In the genomic region with DNA sequence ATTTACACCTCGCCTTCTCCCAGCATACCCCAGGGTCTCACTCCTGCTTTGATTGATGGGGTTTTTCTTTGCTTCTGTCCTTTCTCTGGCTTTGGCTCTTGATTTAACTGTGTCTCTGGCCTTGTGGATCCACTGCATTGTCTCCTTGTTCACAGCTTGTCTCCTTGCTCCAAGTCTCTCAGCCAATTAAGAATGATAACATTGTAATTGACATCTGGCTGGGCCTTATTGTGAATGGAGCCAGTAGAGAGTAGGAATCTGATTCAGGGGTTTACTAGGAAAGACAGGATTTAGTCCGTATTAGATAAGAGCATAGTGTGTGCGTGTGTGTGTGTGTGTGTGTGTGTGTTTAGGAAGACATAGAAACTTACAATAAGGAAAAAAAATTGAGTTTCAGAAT, we compare ENCODE assay signal across 34 cellular contexts.
"Had no signal": no experiment of that assay in that cellular context is flagged by ENCODE, and none has a peak within 500 bp of the region (broad histone marks: within the 10 kb centered on the region; RNA-seq: fewer than 3 reads in every experiment).

No MANE protein-coding gene starts in this region.

- H3K27me3 Mint-ChIP-seq: activated B cell treated with CpG ODN at 0.5 μM for 24 hours; activated CD8-positive, alpha-beta T cell treated with anti-CD3 and anti-CD28 coated beads for 36 hours; activated naive CD4-positive, alpha-beta T cell treated with anti-CD3 and anti-CD28 coated beads, Interleukin-2, amount 50 U/mL, for 24 hours; activated naive CD8-positive, alpha-beta T cell treated with anti-CD3 and anti-CD28 coated beads for 36 hours; activated naive CD8-positive, alpha-beta T cell treated with anti-CD3 and anti-CD28 coated beads, Interleukin-2, amount 50 U/mL, for 24 hours; central memory CD8-positive, alpha-beta T cell; dendritic cell treated with granulocyte-macrophage colony-stimulating factor and Interleukin-4, amounts not matched to agents 40 ng/mL and 50 ng/mL, for 4 days; T-helper 17 cell had no signal

- DNase-seq: activated B cell treated with CpG ODN at 0.5 μM for 24 hours; activated CD4-positive, alpha-beta T cell treated with anti-CD3 and anti-CD28 coated beads for 48 hours; activated CD4-positive, alpha-beta T cell treated with anti-CD3 and anti-CD28 coated beads, Interleukin-2, amount 50 U/mL, for 1 hour; activated CD4-positive, alpha-beta T cell treated with anti-CD3 and anti-CD28 coated beads, Interleukin-2, amount 50 U/mL, for 48 hours; activated CD8-positive, alpha-beta memory T cell treated with anti-CD3 and anti-CD28 coated beads for 24 hours; activated CD8-positive, alpha-beta T cell treated with anti-CD3 and anti-CD28 coated beads for 36 hours; activated effector memory CD4-positive, alpha-beta T cell treated with anti-CD3 and anti-CD28 coated beads, Interleukin-2, amount 50 U/mL, for 16 hours; activated naive CD4-positive, alpha-beta T cell treated with anti-CD3 and anti-CD28 coated beads for 36 hours; activated naive CD8-positive, alpha-beta T cell treated with anti-CD3 and anti-CD28 coated beads for 36 hours; activated naive CD8-positive, alpha-beta T cell treated with anti-CD3 and anti-CD28 coated beads, Interleukin-2, amount 50 U/mL, for 24 hours; activated T-cell treated with anti-CD3 and anti-CD28 coated beads, Interleukin-2, amount 50 U/mL, for 1 hour; activated T-cell treated with anti-CD3 and anti-CD28 coated beads, Interleukin-2, amount 50 U/mL, for 48 hours; adrenal gland; brain microvascular endothelial cell; dorsolateral prefrontal cortex; effector memory CD4-positive, alpha-beta T cell; erythroblast; foreskin keratinocyte; gastrocnemius medialis; glutamatergic neuron; T-helper 1 cell; T-helper 17 cell; T1000; WERI-Rb-1 had no signal

- H3K9me3 Mint-ChIP-seq: activated naive CD4-positive, alpha-beta T cell treated with anti-CD3 and anti-CD28 coated beads, Interleukin-2, amount 50 U/mL, for 24 hours; activated naive CD8-positive, alpha-beta T cell treated with anti-CD3 and anti-CD28 coated beads, Interleukin-2, amount 50 U/mL, for 24 hours; activated T-helper 1 cell treated with anti-CD3 and anti-CD28 coated beads, Interleukin-12 subunit alpha, Interleukin-12 subunit beta, Interleukin-2, Interleukin-4 antibody, amounts not matched to agents 30 ng/mL and 10 ng/mL and 1 ng/mL, durations not matched to agents 14 hours and 24 hours and 36 hours; activated T-helper 2 cell treated with anti-CD3 and anti-CD28 coated beads, Interferon-gamma antibody, Interleukin-2, Interleukin-4, amounts not matched to agents 10 μg/mL and 5 μg/mL and 100 μg/mL, durations not matched to agents 14 hours and 24 hours and 36 hours had no signal

- H3K4me3 ChIP-seq: adrenal gland, ascending aorta, coronary artery, dorsolateral prefrontal cortex, esophagus muscularis mucosa, gastrocnemius medialis had no signal

- H3K27ac ChIP-seq: adrenal gland, ascending aorta, brain microvascular endothelial cell, coronary artery, dorsolateral prefrontal cortex, esophagus muscularis mucosa, foreskin keratinocyte, gastrocnemius medialis, WERI-Rb-1 had no signal

- H3K27me3 ChIP-seq: adrenal gland, ascending aorta, brain microvascular endothelial cell, esophagus muscularis mucosa, foreskin keratinocyte, gastrocnemius medialis had no signal

- H3K4me1 Mint-ChIP-seq: activated B cell treated with CpG ODN at 0.5 μM for 24 hours; activated naive CD4-positive, alpha-beta T cell treated with anti-CD3 and anti-CD28 coated beads, Interleukin-2, amount 50 U/mL, for 24 hours; activated naive CD8-positive, alpha-beta T cell treated with anti-CD3 and anti-CD28 coated beads for 36 hours; activated naive CD8-positive, alpha-beta T cell treated with anti-CD3 and anti-CD28 coated beads, Interleukin-2, amount 50 U/mL, for 24 hours; central memory CD8-positive, alpha-beta T cell; T-helper 17 cell had no signal

- H3K27ac Mint-ChIP-seq: activated B cell treated with CpG ODN at 0.5 μM for 24 hours; activated CD8-positive, alpha-beta T cell treated with anti-CD3 and anti-CD28 coated beads for 36 hours; activated naive CD4-positive, alpha-beta T cell treated with anti-CD3 and anti-CD28 coated beads for 36 hours; activated naive CD4-positive, alpha-beta T cell treated with anti-CD3 and anti-CD28 coated beads, Interleukin-2, amount 50 U/mL, for 24 hours; activated naive CD8-positive, alpha-beta T cell treated with anti-CD3 and anti-CD28 coated beads for 36 hours; activated naive CD8-positive, alpha-beta T cell treated with anti-CD3 and anti-CD28 coated beads, Interleukin-2, amount 50 U/mL, for 24 hours; activated T-helper 1 cell treated with anti-CD3 and anti-CD28 coated beads, Interleukin-12 subunit alpha, Interleukin-12 subunit beta, Interleukin-2, Interleukin-4 antibody, amounts not matched to agents 30 ng/mL and 10 ng/mL and 1 ng/mL, durations not matched to agents 14 hours and 24 hours and 36 hours; activated T-helper 2 cell treated with anti-CD3 and anti-CD28 coated beads, Interferon-gamma antibody, Interleukin-2, Interleukin-4, amounts not matched to agents 10 μg/mL and 5 μg/mL and 100 μg/mL, durations not matched to agents 14 hours and 24 hours and 36 hours; dendritic cell treated with granulocyte-macrophage colony-stimulating factor and Interleukin-4, amounts not matched to agents 40 ng/mL and 50 ng/mL, for 4 days; T-helper 17 cell; T-helper 2 cell treated with Interferon-gamma antibody and Interleukin-4, amounts not matched to agents 5 μg/mL and 100 μg/mL, for 36 hours had no signal

- ATAC-seq: activated CD4-positive, CD25-positive, alpha-beta regulatory T cell treated with anti-CD3 and anti-CD28 coated beads, Interleukin-2, amount 50 U/mL, for 24 hours; activated CD8-positive, alpha-beta T cell treated with anti-CD3 and anti-CD28 coated beads for 36 hours; activated naive CD8-positive, alpha-beta T cell treated with anti-CD3 and anti-CD28 coated beads, Interleukin-2, amount 50 U/mL, for 24 hours; foreskin keratinocyte; gastrocnemius medialis; T-helper 17 cell had no signal

- H3K4me1 ChIP-seq: adrenal gland, ascending aorta, esophagus muscularis mucosa, foreskin keratinocyte, gastrocnemius medialis had no signal

- H3K36me3 ChIP-seq: adrenal gland, ascending aorta, brain microvascular endothelial cell, esophagus muscularis mucosa, gastrocnemius medialis, WERI-Rb-1 had no signal

- H3K4me3 Mint-ChIP-seq: activated B cell treated with CpG ODN at 0.5 μM for 24 hours; activated CD8-positive, alpha-beta T cell treated with anti-CD3 and anti-CD28 coated beads for 36 hours; activated naive CD4-positive, alpha-beta T cell treated with anti-CD3 and anti-CD28 coated beads for 36 hours; activated naive CD4-positive, alpha-beta T cell treated with anti-CD3 and anti-CD28 coated beads, Interleukin-2, amount 50 U/mL, for 24 hours; activated naive CD8-positive, alpha-beta T cell treated with anti-CD3 and anti-CD28 coated beads for 36 hours; activated naive CD8-positive, alpha-beta T cell treated with anti-CD3 and anti-CD28 coated beads, Interleukin-2, amount 50 U/mL, for 24 hours; activated T-helper 1 cell treated with anti-CD3 and anti-CD28 coated beads, Interleukin-12 subunit alpha, Interleukin-12 subunit beta, Interleukin-2, Interleukin-4 antibody, amounts not matched to agents 30 ng/mL and 10 ng/mL and 1 ng/mL, durations not matched to agents 14 hours and 24 hours and 36 hours; central memory CD8-positive, alpha-beta T cell; dendritic cell treated with granulocyte-macrophage colony-stimulating factor and Interleukin-4, amounts not matched to agents 40 ng/mL and 50 ng/mL, for 4 days; T-helper 17 cell; T-helper 2 cell treated with Interferon-gamma antibody and Interleukin-4, amounts not matched to agents 5 μg/mL and 100 μg/mL, for 36 hours had no signal

- H3K36me3 Mint-ChIP-seq: activated naive CD4-positive, alpha-beta T cell treated with anti-CD3 and anti-CD28 coated beads, Interleukin-2, amount 50 U/mL, for 24 hours; activated naive CD8-positive, alpha-beta T cell treated with anti-CD3 and anti-CD28 coated beads for 36 hours had no signal

- H3K9me3 ChIP-seq: ascending aorta, esophagus muscularis mucosa, gastrocnemius medialis had no signal
